Comparison of ENCODE assay signal across 18 cellular contexts in the genomic region with DNA sequence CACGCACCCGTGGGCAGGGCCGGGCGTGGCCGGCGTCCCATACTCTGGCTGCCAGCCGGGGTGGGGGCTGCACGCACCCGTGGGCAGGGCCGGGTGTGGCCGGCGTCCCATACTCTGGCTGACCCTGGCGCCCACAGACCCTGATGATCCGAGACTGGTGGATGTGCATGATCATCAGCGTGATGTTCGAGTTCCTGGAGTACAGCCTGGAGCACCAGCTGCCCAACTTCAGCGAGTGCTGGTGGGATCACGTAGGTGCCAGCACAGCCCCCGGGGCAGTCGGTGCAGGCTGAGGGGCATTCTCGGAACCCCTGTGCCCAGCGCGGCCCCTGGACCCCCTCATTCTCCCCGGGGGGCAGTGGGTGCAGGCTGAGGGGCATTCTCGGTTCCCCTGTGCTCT. TPM values are rescaled to one million over a fixed set of nuclear protein-coding genes. Genes with fewer than 3 reads are reported as not detected.
DNase-seq lines count a peak whose midpoint lies in the region; ATAC-seq and TF ChIP-seq lines count a peak whose summit lies in the region.
"Had no signal": no experiment of that assay in that cellular context is flagged by ENCODE, and none has a peak within 500 bp of the region (broad histone marks: within the 10 kb centered on the region; RNA-seq: fewer than 3 reads in every experiment).

No MANE protein-coding gene starts in this region.

- H3K4me1 ChIP-seq in right cardiac atrium (ENCODE audit: control insufficient read depth, insufficient read depth, low read length): no peaks in the 10 kb centered on the region
- H3K4me1 ChIP-seq in heart right ventricle: no peaks in the 10 kb centered on the region
- no peaks in the 10 kb centered on the region for H3K4me1 ChIP-seq in neuronal stem cell (ENCODE audit: control insufficient read depth in 2 of 2, insufficient read depth in 1 of 2, low read depth in 1 of 2, low read length in 2 of 2)
- H3K4me1 ChIP-seq: A549 had no signal

- no peak overlapping the region for H2BK5ac ChIP-seq in neuronal stem cell (ENCODE audit: low read length)

- WGBS in right cardiac atrium: 95% methylated on average over 25 of the region's 25 CpGs
- 89 to 94% methylated on average over 25 of the region's 25 CpGs for WGBS in heart right ventricle, 2 donors
- no CpG with 5 or more reads among the region's 25 CpGs for WGBS in neuronal stem cell (ENCODE audit: extremely low coverage in 2 of 2, insufficient read length in 2 of 2, insufficient replicate concordance in 1 of 2), 2 donors

- peak in 2 of 3 donors; percentile 42 to 53 for DNase-seq in right cardiac atrium
- DNase-seq in heart right ventricle: no peak
- no peak for DNase-seq in RWPE1 (ENCODE audit: low spot score)
- DNase-seq in neuronal stem cell (ENCODE audit: low spot score): no peak
- no peak for DNase-seq in cerebellar cortex (ENCODE audit: low spot score)
- no peak for DNase-seq in glomerular visceral epithelial cell (ENCODE audit: extremely low spot score)
- DNase-seq: AML-193; CD4-positive, alpha-beta T cell; DMS153; DMS79; GDM1; GOT3; H9 had no signal

- CTCF ChIA-PET in RWPE1 (lab: Yijun Ruan, JAX): no interaction called here

- H2AFZ ChIP-seq in neuronal stem cell (ENCODE audit: low read length): no peak overlapping the region

- H2BK15ac ChIP-seq in neuronal stem cell (ENCODE audit: low read length): no peak overlapping the region

- H3K14ac ChIP-seq in neuronal stem cell (ENCODE audit: low read length): no peak overlapping the region

- no peaks in the 10 kb centered on the region for H3K27me3 ChIP-seq in right cardiac atrium (ENCODE audit: control insufficient read depth, insufficient read depth)
- no peaks in the 10 kb centered on the region for H3K27me3 ChIP-seq in heart right ventricle
- H3K27me3 ChIP-seq in neuronal stem cell (ENCODE audit: control insufficient read depth in 3 of 3, insufficient read depth in 3 of 3, low read depth in 1 of 3, low read length in 3 of 3): no peaks in the 10 kb centered on the region

- no peaks in the 10 kb centered on the region for H3K9me3 ChIP-seq in right cardiac atrium (ENCODE audit: control insufficient read depth, low read length)
- no peaks in the 10 kb centered on the region for H3K9me3 ChIP-seq in heart right ventricle
- peaks cover 0 to 3% of the 10 kb centered on the region in 2 donors for H3K9me3 ChIP-seq in neuronal stem cell (replicated peaks in 1 of 2; ENCODE audit: control insufficient read depth in 2 of 2, insufficient read depth in 1 of 2, low read depth in 1 of 2, low read length in 2 of 2)
- H3K9me3 ChIP-seq: A549 had no signal

- H3K79me1 ChIP-seq in neuronal stem cell (ENCODE audit: low read depth, low read length): peaks cover 19% of the 10 kb centered on the region

- intact Hi-C loops in right cardiac atrium (cut with DNase I) (no loop called here), heart right ventricle (cut with DNase I) (no loop called here)

- no peak overlapping the region for H3K4me2 ChIP-seq in neuronal stem cell (ENCODE audit: insufficient read depth, low read length, poor library complexity, severe bottlenecking)
- H3K4me2 ChIP-seq: A549 had no signal

- POLR2A ChIA-PET in RWPE1 (lab: Yijun Ruan, JAX; ENCODE audit: low non-redundant PET): no interaction called here

- no peak overlapping the region for H2BK12ac ChIP-seq in neuronal stem cell (ENCODE audit: low read length)

- H3K9ac ChIP-seq in neuronal stem cell (ENCODE audit: low read depth, low read length, poor library complexity): no peak overlapping the region

- H2AK5ac ChIP-seq in neuronal stem cell (ENCODE audit: low read depth, low read length): no peak overlapping the region

- H3K4me3 ChIP-seq in right cardiac atrium (ENCODE audit: low read length) (no peak overlapping the region), heart right ventricle (no peak overlapping the region), neuronal stem cell (ENCODE audit: low read length in 2 of 2) (no peak overlapping the region)
- H3K4me3 ChIP-seq: A549 had no signal

- peak overlapping the region; percentile 29 for H3K23ac ChIP-seq in neuronal stem cell (ENCODE audit: low read depth, low read length, poor library complexity)

- ATAC-seq in right cardiac atrium (peak in 1 of 2 donors; percentile 11), heart right ventricle (no peak), GM21381 (IDR thresholded peaks at IDR 0.05; ENCODE audit: unreplicated experiment) (no peak)
- ATAC-seq: A549 had no signal

- H3K4ac ChIP-seq in neuronal stem cell (ENCODE audit: low read length): no peak overlapping the region

- no peak overlapping the region for H4K91ac ChIP-seq in neuronal stem cell (ENCODE audit: low read depth, low read length, poor library complexity)

- H4K8ac ChIP-seq in neuronal stem cell (ENCODE audit: low read depth, low read length): no peak overlapping the region

- H3K27ac ChIP-seq in right cardiac atrium (ENCODE audit: low read length) (no peak overlapping the region), heart right ventricle (no peak overlapping the region), RWPE1 (peak overlapping the region; percentile 51), neuronal stem cell (replicated peaks; ENCODE audit: low read length) (no peak overlapping the region)
- H3K27ac ChIP-seq: 22Rv1, A549, C4-2B had no signal

- H3K36me3 ChIP-seq in heart right ventricle (peaks cover 0 to 50% (median 11%) of the 10 kb centered on the region in 9 donors), neuronal stem cell (replicated peaks in 1 of 2; ENCODE audit: control insufficient read depth in 2 of 2, insufficient read depth in 2 of 2, low read length in 2 of 2) (peaks cover 14 to 30% of the 10 kb centered on the region in 2 donors)

- TF ChIP-seq CTCF in heart right ventricle (IDR thresholded peaks at IDR 0.05) (no peak), RWPE1 (conservative IDR thresholded peaks at IDR 0.05; ENCODE audit: low read depth) (no peak)

- H2BK120ac ChIP-seq in neuronal stem cell (ENCODE audit: low read depth, low read length): no peak overlapping the region

- no peak overlapping the region for H3K18ac ChIP-seq in neuronal stem cell (ENCODE audit: low read length)

RNA-seq across cellular contexts. Expression of a gene that starts 19.0 kb away (rescaled TPM):
- total RNA-seq in right cardiac atrium: 100 to 1,000 TPM; 188 to 203 (median 195) TPM
- 162 TPM for polyA plus RNA-seq in right cardiac atrium
- total RNA-seq in heart right ventricle: 100 to 1,000 TPM; 118 to 221 (median 153) TPM
- 100 to 1,000 TPM in 1 of 2 donors, 10 to 100 TPM in 1; 37.4 to 189 TPM for polyA plus RNA-seq in heart right ventricle
- 35.7 TPM for polyA plus RNA-seq in neuronal stem cell (2013, experiment 1 of 2)
- 35.1 TPM for polyA plus RNA-seq in neuronal stem cell (2013, experiment 2 of 2)

RNA-seq across cellular contexts. Expression of a gene that starts 38.0 kb away (rescaled TPM):
- 10 to 100 TPM; 30.2 to 33.3 (median 30.9) TPM for total RNA-seq in right cardiac atrium
- 30.7 TPM for polyA plus RNA-seq in right cardiac atrium
- total RNA-seq in heart right ventricle: 10 to 100 TPM; 16.7 to 37.9 (median 24.8) TPM
- 10 to 100 TPM; 31.4 to 55.5 TPM for polyA plus RNA-seq in heart right ventricle
- 27.4 TPM for polyA plus RNA-seq in neuronal stem cell (2013, experiment 1 of 2)
- polyA plus RNA-seq in neuronal stem cell (2013, experiment 2 of 2): 26.0 TPM

RNA-seq across cellular contexts. Expression of a gene that starts 46.3 kb away (rescaled TPM):
- total RNA-seq in right cardiac atrium (under 1 TPM; 0.14 to 0.46 (median 0.20) TPM), heart right ventricle (1 to 10 TPM in 1 of 10 donors, under 1 TPM in 5, not detected in 4; 0.05 to 2.3 (median 0.19) TPM)
- polyA plus RNA-seq in right cardiac atrium (0.20 TPM), heart right ventricle (under 1 TPM; 0.13 to 0.37 TPM)
- 2.8 TPM for polyA plus RNA-seq in neuronal stem cell (2013, experiment 1 of 2)
- polyA plus RNA-seq in neuronal stem cell (2013, experiment 2 of 2): 1.9 TPM
- polyA plus RNA-seq: BJ had no signal

RNA-seq across cellular contexts. Expression of a gene that starts 47.3 kb away (rescaled TPM):
- total RNA-seq in right cardiac atrium (10 to 100 TPM; 45.7 to 60.4 (median 49.3) TPM), heart right ventricle (10 to 100 TPM; 44.7 to 61.1 (median 54.5) TPM)
- polyA plus RNA-seq in right cardiac atrium (64.4 TPM), heart right ventricle (100 to 1,000 TPM; 107 to 132 TPM)
- 26.4 TPM for polyA plus RNA-seq in neuronal stem cell (2013, experiment 1 of 2)
- polyA plus RNA-seq in neuronal stem cell (2013, experiment 2 of 2): 25.5 TPM

RNA-seq across cellular contexts. Expression of a gene that starts 49.3 kb away (rescaled TPM):
- total RNA-seq in right cardiac atrium: under 1 TPM; 0.36 to 0.59 (median 0.43) TPM
- polyA plus RNA-seq in right cardiac atrium: 0.48 TPM
- total RNA-seq in heart right ventricle: under 1 TPM in 8 of 10 donors, not detected in 2; 0.13 to 0.49 (median 0.19) TPM
- polyA plus RNA-seq in heart right ventricle: under 1 TPM; 0.26 to 0.37 TPM
- 1.1 TPM for polyA plus RNA-seq in neuronal stem cell (2013, experiment 1 of 2)
- polyA plus RNA-seq in neuronal stem cell (2013, experiment 2 of 2): 1.2 TPM

Comparison
In these comparisons a context has a peak if more than half of its experiments do, and no peak if none do; other contexts are left out.
1. DNase-seq: peak in right cardiac atrium (2 of 3); none in heart right ventricle (0 of 2), RWPE1 (single experiment), neuronal stem cell (single experiment), cerebellar cortex (single experiment) and glomerular visceral epithelial cell (single experiment).